In genomic region chr17:31859487-31860008, GRCh38 we compare ENCODE assay signal across 8 cellular contexts. TPM values are rescaled to one million over a fixed set of nuclear protein-coding genes. Genes with fewer than 3 reads are reported as not detected.
DNase-seq lines count a peak whose midpoint lies in the region; ATAC-seq and TF ChIP-seq lines count a peak whose summit lies in the region.

No MANE protein-coding gene starts in this region.

- intact Hi-C loops in MCF 10A (cut with micrococcal nuclease): no loop called here

- H3K4me3 ChIP-seq in AG04450 (ENCODE audit: low read depth, low read length): peak overlapping the region; percentile 55
- peak overlapping the region; percentile 28 for H3K4me3 ChIP-seq in mononuclear cell (ENCODE audit: low read length)

- peaks cover 18% of the 10 kb centered on the region for H3K4me1 ChIP-seq in mononuclear cell (ENCODE audit: insufficient read depth, low read length)

- no peak for DNase-seq in AG04450 (ENCODE audit: low read depth, low spot score)
- DNase-seq in HFFc6: no peak
- no peak for DNase-seq in MCF 10A (ENCODE audit: unreplicated experiment)
- DNase-seq in pons (ENCODE audit: low spot score): no peak
- no peak for DNase-seq in NCI-H69 (lab: John Stamatoyannopoulos, UW)
- no peak for DNase-seq in NCI-H1694 treated with DMSO at 0.1 percent for 48 hours (lab: John Stamatoyannopoulos, UW)

- no TSS peak for BruUV-seq in MCF 10A (replicated peaks; lab: Mats Ljungman, UMichigan)

- ATAC-seq in HG03196 (IDR thresholded peaks at IDR 0.05; ENCODE audit: unreplicated experiment): no peak

- CTCF ChIA-PET in AG04450 (lab: Charles Lee) (interaction anchor here (1.0 to 1.6 kb wide), 3 partner anchors 17 to 301 kb away, joined by 3 to 8 read pairs (median 5); partner anchors contain the start of gene UTP6), MCF 10A (lab: Yijun Ruan, JAX) (interaction anchor here (0.8 to 2.2 kb wide), 3 partner anchors 10 to 42 kb away, joined by 3 to 10 read pairs (median 3); partner anchors contain the start of gene UTP6)

- peak overlapping the region; percentile 47; the same call in 1 of the 2 replicates for H3K27ac Mint-ChIP-seq in HFFc6
- no peak overlapping the region for H3K27ac Mint-ChIP-seq in MCF 10A (ENCODE audit: low read depth, unreplicated experiment)

- peak overlapping the region; percentile 86 for H3K4me3 Mint-ChIP-seq in HFFc6
- H3K4me3 Mint-ChIP-seq in MCF 10A (ENCODE audit: unreplicated experiment): peak overlapping the region; percentile 51

- H3K27me3 ChIP-seq in AG04450 (ENCODE audit: control insufficient read depth, insufficient read depth, low read length) (no peaks in the 10 kb centered on the region), mononuclear cell (ENCODE audit: insufficient read depth, low read length) (no peaks in the 10 kb centered on the region)

- no peaks in the 10 kb centered on the region for H3K9me3 Mint-ChIP-seq in HFFc6
- H3K9me3 Mint-ChIP-seq in MCF 10A (ENCODE audit: unreplicated experiment): no peaks in the 10 kb centered on the region

- H3K27ac ChIP-seq in AG04450 (ENCODE audit: low read depth, low read length): no peak overlapping the region

- H3K27me3 Mint-ChIP-seq in HFFc6 (ENCODE audit: insufficient read depth) (0 out of 2 replicates have a peak, but pooled peaks cover under 1% of the 10 kb centered on the region), MCF 10A (ENCODE audit: insufficient read depth, unreplicated experiment) (no peaks in the 10 kb centered on the region)

- no peak for TF ChIP-seq CTCF in AG04450 (IDR thresholded peaks at IDR 0.05; ENCODE audit: low read depth, low read length)
- no peak for TF ChIP-seq CTCF in HFFc6 (IDR thresholded peaks at IDR 0.05)
- TF ChIP-seq CTCF in MCF 10A (IDR thresholded peaks at IDR 0.05; ENCODE audit: unreplicated experiment): no peak

- peaks cover 23% of the 10 kb centered on the region for H3K36me3 Mint-ChIP-seq in HFFc6 (ENCODE audit: low read depth)
- H3K36me3 Mint-ChIP-seq in MCF 10A (ENCODE audit: insufficient read depth, unreplicated experiment): peaks cover 49% of the 10 kb centered on the region

- POLR2A ChIA-PET in AG04450 (lab: Yijun Ruan, JAX): interaction anchor here (0.9 kb wide), 1 partner anchor 42 kb away, joined by 3 read pairs; the partner anchor contains the start of gene UTP6
- POLR2A ChIA-PET in MCF 10A (lab: Yijun Ruan, JAX): interaction anchor here (0.5 to 1.8 kb wide), 6 partner anchors 12 to 422 kb away, joined by 4 to 10 read pairs (median 4); partner anchors contain the start of gene UTP6

- H3K4me1 Mint-ChIP-seq in HFFc6 (ENCODE audit: low read depth) (peaks cover 28% of the 10 kb centered on the region), MCF 10A (ENCODE audit: insufficient read depth, unreplicated experiment) (peaks cover 25% of the 10 kb centered on the region)

- H3K9me3 ChIP-seq in AG04450 (ENCODE audit: control insufficient read depth, insufficient read depth, low read length) (no peaks in the 10 kb centered on the region), mononuclear cell (ENCODE audit: low read depth, low read length) (no peaks in the 10 kb centered on the region)

RNA-seq across cellular contexts. Expression of gene COPRS, which starts 0.5 kb away (rescaled TPM):
- 55.2 and 61.1 TPM in 2 replicates for polyA plus RNA-seq in AG04450 (2011; rRNA removed)
- polyA minus RNA-seq in AG04450 (2011; rRNA and poly(A)+ RNA removed): 31.3 and 31.6 TPM in 2 replicates
- total RNA-seq in HFFc6 (2021; fragmentation: NEBNext Ultra II Directional; extraction: Animal tissue kit (Norgen Biotek cat#: 25700)): 100 to 1,000 TPM; 109 to 125 (median 117) TPM
- total RNA-seq in MCF 10A (2022) (41.2 and 46.8 TPM in 2 replicates), mononuclear cell (7.9 TPM)

RNA-seq across cellular contexts. Expression of gene UTP6, which starts 42.0 kb away (rescaled TPM):
- polyA plus RNA-seq in AG04450 (2011; rRNA removed): 33.3 and 44.4 TPM in 2 replicates
- 9.4 and 15.0 TPM in 2 replicates for polyA minus RNA-seq in AG04450 (2011; rRNA and poly(A)+ RNA removed)
- total RNA-seq in HFFc6 (2021; fragmentation: NEBNext Ultra II Directional; extraction: Animal tissue kit (Norgen Biotek cat#: 25700)): 10 to 100 TPM; 65.4 to 77.4 (median 71.3) TPM
- total RNA-seq in MCF 10A (2022) (81.8 and 97.5 TPM in 2 replicates), mononuclear cell (16.2 TPM)
